ENCODE assay signal across 1 cellular context in genomic region chr1:46158312-46159281, GRCh38.
TF ChIP-seq lines count a peak whose summit lies in the region.

No MANE protein-coding gene starts in this region.

TF ChIP-seq in K562, 482 proteins besides CTCF, POLR2A, EP300 and RAD21 (continued from another document and continues in another):
- no peak for TF ChIP-seq ZNF280B (CRISPR knock-in tag; IDR thresholded peaks at IDR 0.05)
- TF ChIP-seq ILF3 (IDR thresholded peaks at IDR 0.05; ENCODE audit: borderline replicate concordance), result no peak
- no peak for TF ChIP-seq NR1H2 (CRISPR knock-in tag; IDR thresholded peaks at IDR 0.05)
- peak; percentile 87 for TF ChIP-seq CUX1 (CRISPR knock-in tag; IDR thresholded peaks at IDR 0.05)
- TF ChIP-seq DMBX1 (CRISPR knock-in tag; IDR thresholded peaks at IDR 0.05; ENCODE audit: borderline replicate concordance), result peak; percentile 93
- TF ChIP-seq KLF13 (tag; IDR thresholded peaks at IDR 0.05; ENCODE audit: borderline replicate concordance, low read depth), result no peak
- peak; percentile 98 for TF ChIP-seq ZNF589 (CRISPR knock-in tag; IDR thresholded peaks at IDR 0.05; ENCODE audit: low read depth)
- TF ChIP-seq TGIF2 (CRISPR knock-in tag; IDR thresholded peaks at IDR 0.05), result no peak
- no peak for TF ChIP-seq CREB3 (tag; conservative IDR thresholded peaks at IDR 0.05; ENCODE audit: low read depth)
- no peak for TF ChIP-seq TAF7 (tag; IDR thresholded peaks at IDR 0.05)
- no peak for TF ChIP-seq THRB (CRISPR knock-in tag; conservative IDR thresholded peaks at IDR 0.05)
- no peak for TF ChIP-seq ZNF124 (CRISPR knock-in tag; IDR thresholded peaks at IDR 0.05)
- peak in 1 of 2 experiments; percentile 73; a peak in 1 of 4 replicates for TF ChIP-seq ZNF318 (IDR thresholded peaks at IDR 0.05; ENCODE audit: borderline replicate concordance in 1 of 2, low read depth in 1 of 2)
- TF ChIP-seq POLR3A (IDR thresholded peaks at IDR 0.05; ENCODE audit: borderline replicate concordance, extremely low read depth, insufficient read depth, insufficient read length), result peak; percentile 67
- TF ChIP-seq EZH2 (IDR thresholded peaks at IDR 0.05; ENCODE audit: borderline replicate concordance, low read depth, low read length), result no peak
- peak; percentile 87 for TF ChIP-seq POLR2H (tag; IDR thresholded peaks at IDR 0.05; ENCODE audit: low read depth)
- TF ChIP-seq ZSCAN29 (IDR thresholded peaks at IDR 0.05), result no peak
- no peak for TF ChIP-seq PURB (CRISPR knock-in tag; IDR thresholded peaks at IDR 0.05; ENCODE audit: low read depth)
- TF ChIP-seq NR2C1 (IDR thresholded peaks at IDR 0.05), result peak; percentile 56
- TF ChIP-seq NR2C1 (tag; IDR thresholded peaks at IDR 0.05), result peak; percentile 64; the same call in 1 of the 2 replicates
- peak; percentile 86; the same call in 1 of the 2 replicates for TF ChIP-seq HDGF (IDR thresholded peaks at IDR 0.05)
- no peak for TF ChIP-seq POLR2AphosphoS2 (IDR thresholded peaks at IDR 0.05; ENCODE audit: low read length)
- TF ChIP-seq ZBTB26 (CRISPR knock-in tag; IDR thresholded peaks at IDR 0.05), result no peak
- no peak for TF ChIP-seq ZZZ3 (IDR thresholded peaks at IDR 0.05)
- TF ChIP-seq NFIC (IDR thresholded peaks at IDR 0.05), result peak; percentile 97
- 0 out of 2 replicates have a peak, but pooled peaks have one; percentile 46 for TF ChIP-seq ZNF592 (IDR thresholded peaks at IDR 0.05)
- TF ChIP-seq ZNF644 (tag; IDR thresholded peaks at IDR 0.05; ENCODE audit: low read depth), result peak; percentile 94; the same call in 1 of the 2 replicates
- peak; percentile 77 for TF ChIP-seq PYGO2 (tag; IDR thresholded peaks at IDR 0.05)
- no peak for TF ChIP-seq BCLAF1 (IDR thresholded peaks at IDR 0.05; ENCODE audit: borderline replicate concordance in 1 of 2, control insufficient read depth in 1 of 2, low read depth in 2 of 2, low read length in 1 of 2)
